In the genomic region with DNA sequence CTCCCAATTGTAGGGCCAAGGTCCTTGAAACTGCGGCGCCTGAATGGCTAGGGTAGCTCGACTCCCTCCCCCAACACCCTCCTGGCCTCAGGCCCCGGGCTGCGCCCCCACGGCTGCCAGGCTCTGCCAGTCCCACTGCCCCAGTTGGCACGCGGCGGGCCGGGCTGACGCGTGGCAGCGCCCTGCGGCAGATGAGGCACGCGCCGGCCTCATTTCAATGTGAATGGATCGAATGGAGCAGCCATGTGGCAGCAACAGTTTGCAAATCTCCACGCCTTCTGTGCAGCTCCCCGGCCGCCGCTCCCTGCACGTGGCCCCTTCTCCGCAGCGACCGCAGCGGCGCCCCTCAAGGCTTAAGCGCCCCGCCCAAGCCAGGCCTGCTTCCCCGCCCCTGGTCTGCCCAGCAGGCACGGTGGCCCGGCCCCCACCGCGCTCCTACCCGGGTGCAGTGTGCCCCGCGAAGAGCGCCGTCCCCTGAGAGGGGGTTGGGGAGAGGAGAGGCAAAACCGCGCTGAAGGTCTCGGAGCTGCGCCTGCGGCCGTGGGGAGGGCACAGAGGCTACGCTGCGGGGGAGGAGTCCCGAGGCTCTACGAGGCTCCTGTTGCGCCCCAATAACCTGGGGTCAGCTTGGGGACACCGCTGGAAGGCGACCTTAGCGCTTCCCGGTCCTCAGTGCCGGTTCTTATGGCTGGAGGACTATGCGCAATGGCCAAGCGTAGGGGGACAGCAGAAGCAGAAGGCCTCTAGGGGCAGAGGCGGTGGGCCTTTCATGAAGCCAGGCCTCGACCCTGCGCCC, we compare ENCODE assay signal across 9 cellular contexts. TPM values are rescaled to one million over a fixed set of nuclear protein-coding genes. Genes with fewer than 3 reads are reported as not detected.
DNase-seq lines count a peak whose midpoint lies in the region; ATAC-seq and TF ChIP-seq lines count a peak whose summit lies in the region.
"Had no signal": no experiment of that assay in that cellular context is flagged by ENCODE, and none has a peak within 500 bp of the region (broad histone marks: within the 10 kb centered on the region; RNA-seq: fewer than 3 reads in every experiment).

No MANE protein-coding gene starts in this region.

- intact Hi-C loops in heart left ventricle (cut with DNase I): loop anchor here in 1 of 10 donors (5.0 kb wide), 1 partner anchor 96 kb away; no protein-coding TSS in a partner anchor
- intact Hi-C loops in left ventricle myocardium superior (cut with micrococcal nuclease): no loop called here

- H3K27me3 Mint-ChIP-seq in activated naive CD8-positive, alpha-beta T cell treated with anti-CD3 and anti-CD28 coated beads for 36 hours: peaks cover 68% of the 10 kb centered on the region

- ATAC-seq in heart left ventricle (no peak), left ventricle myocardium superior (no peak), thoracic aorta (ENCODE audit: insufficient number of reproducible peaks, low FRiP score, low read depth) (no peak), HG02798 (IDR thresholded peaks at IDR 0.05; ENCODE audit: poor library complexity, unreplicated experiment) (no peak), GM21717 (IDR thresholded peaks at IDR 0.05; ENCODE audit: unreplicated experiment) (no peak)

- H3K36me3 Mint-ChIP-seq in activated naive CD8-positive, alpha-beta T cell treated with anti-CD3 and anti-CD28 coated beads for 36 hours: no peaks in the 10 kb centered on the region

- H3K9me3 ChIP-seq in heart left ventricle (no peaks in the 10 kb centered on the region), thoracic aorta (no peaks in the 10 kb centered on the region)

- 24 to 37% (median 33%) methylated on average over 41 to 61 of the region's 61 CpGs for WGBS in heart left ventricle, 4 donors

- H3K4me3 Mint-ChIP-seq in activated naive CD8-positive, alpha-beta T cell treated with anti-CD3 and anti-CD28 coated beads for 36 hours: no peak overlapping the region

- H3K4me1 Mint-ChIP-seq in activated naive CD8-positive, alpha-beta T cell treated with anti-CD3 and anti-CD28 coated beads for 36 hours: peaks cover 25% of the 10 kb centered on the region

- no peaks in the 10 kb centered on the region for H3K36me3 ChIP-seq in heart left ventricle
- H3K36me3 ChIP-seq in thoracic aorta: no peaks in the 10 kb centered on the region

- H3K4me1 ChIP-seq in heart left ventricle (peaks cover 3 to 59% (median 46%) of the 10 kb centered on the region in 12 donors), thoracic aorta (ENCODE audit: control insufficient read depth in 1 of 2, low read depth in 2 of 2) (peaks cover 40 to 55% of the 10 kb centered on the region in 2 donors)

- no peak for DNase-seq in heart left ventricle
- DNase-seq in left ventricle myocardium superior: no peak
- peak; percentile 35 for DNase-seq in activated naive CD8-positive, alpha-beta T cell treated with anti-CD3 and anti-CD28 coated beads for 36 hours
- peak; percentile 30 for DNase-seq in iris pigment epithelial cell (ENCODE audit: low read depth)
- DNase-seq in thoracic aorta (ENCODE audit: low spot score): no peak
- no peak for DNase-seq in SK-N-DZ (ENCODE audit: low spot score)
- DNase-seq: kidney glomerular epithelial cell had no signal

- H3K27ac ChIP-seq in heart left ventricle (no peak overlapping the region), thoracic aorta (no peak overlapping the region)

- H3K27me3 ChIP-seq in heart left ventricle (peaks cover 3 to 62% (median 23%) of the 10 kb centered on the region in 9 donors), thoracic aorta (replicated peaks; ENCODE audit: insufficient read depth) (peaks cover 12% of the 10 kb centered on the region)

- H3K4me3 ChIP-seq in heart left ventricle (peak overlapping the region in 7 of 12 donors; percentile 14 to 40 (median 27)), thoracic aorta (peak overlapping the region; percentile 49)

- no peaks in the 10 kb centered on the region for H3K9me3 Mint-ChIP-seq in activated naive CD8-positive, alpha-beta T cell treated with anti-CD3 and anti-CD28 coated beads for 36 hours

- TF ChIP-seq CTCF in heart left ventricle (IDR thresholded peaks at IDR 0.05) (no peak), thoracic aorta (IDR thresholded peaks at IDR 0.05) (no peak)

- H3K27ac Mint-ChIP-seq in activated naive CD8-positive, alpha-beta T cell treated with anti-CD3 and anti-CD28 coated beads for 36 hours: no peak overlapping the region

- no peak for TF ChIP-seq POLR2A in heart left ventricle (IDR thresholded peaks at IDR 0.05)

RNA-seq across cellular contexts. Expression of gene DLL4, which starts 3.1 kb away (rescaled TPM):
- total RNA-seq in heart left ventricle: 10 to 100 TPM in 6 of 9 donors, 1 to 10 TPM in 3; 4.7 to 20.8 (median 13.5) TPM
- polyA plus RNA-seq in heart left ventricle: 10 to 100 TPM in 1 of 2 donors, 1 to 10 TPM in 1; 6.8 to 11.1 TPM
- total RNA-seq in left ventricle myocardium superior: 11.6 TPM
- not detected for total RNA-seq in activated naive CD8-positive, alpha-beta T cell treated with anti-CD3 and anti-CD28 coated beads for 36 hours
- total RNA-seq in thoracic aorta: 10 to 100 TPM in 1 of 2 donors, 1 to 10 TPM in 1; 6.2 to 13.0 TPM
- polyA plus RNA-seq in SK-N-DZ (2014; cell fraction: cytosol; rRNA removed): 1.4 and 1.5 TPM in 2 replicates
- 0.93 and 1.6 TPM in 2 replicates for polyA plus RNA-seq in SK-N-DZ (2014; cell fraction: nucleus; rRNA removed)

RNA-seq across cellular contexts. Expression of gene CHAC1, which starts 27.2 kb away (rescaled TPM):
- 1 to 10 TPM in 6 of 9 donors, under 1 TPM in 3; 0.72 to 5.3 (median 1.8) TPM for total RNA-seq in heart left ventricle
- polyA plus RNA-seq in heart left ventricle: 1 to 10 TPM; 2.4 to 6.1 TPM
- total RNA-seq in left ventricle myocardium superior: 2.2 TPM
- 10 to 100 TPM; 43.9 to 45.8 TPM for total RNA-seq in activated naive CD8-positive, alpha-beta T cell treated with anti-CD3 and anti-CD28 coated beads for 36 hours
- total RNA-seq in thoracic aorta: 1 to 10 TPM; 3.9 to 7.3 TPM
- polyA plus RNA-seq in SK-N-DZ (2014; cell fraction: cytosol; rRNA removed): 8.0 and 8.1 TPM in 2 replicates
- 6.2 and 7.3 TPM in 2 replicates for polyA plus RNA-seq in SK-N-DZ (2014; cell fraction: nucleus; rRNA removed)

RNA-seq across cellular contexts. Expression of gene VPS18, which starts 31.8 kb away (rescaled TPM):
- total RNA-seq in heart left ventricle (10 to 100 TPM; 18.0 to 29.2 (median 23.1) TPM), left ventricle myocardium superior (22.7 TPM), thoracic aorta (10 to 100 TPM; 26.0 to 37.9 TPM)
- 10 to 100 TPM; 14.7 to 21.3 TPM for polyA plus RNA-seq in heart left ventricle
- total RNA-seq in activated naive CD8-positive, alpha-beta T cell treated with anti-CD3 and anti-CD28 coated beads for 36 hours: 10 to 100 TPM; 12.1 to 13.2 TPM
- polyA plus RNA-seq in SK-N-DZ (2014; cell fraction: cytosol; rRNA removed): 15.3 and 18.0 TPM in 2 replicates
- 7.2 and 8.3 TPM in 2 replicates for polyA plus RNA-seq in SK-N-DZ (2014; cell fraction: nucleus; rRNA removed)

RNA-seq across cellular contexts. Expression of gene RHOV, which starts 52.0 kb away (rescaled TPM):
- not detected for total RNA-seq in heart left ventricle
- polyA plus RNA-seq in heart left ventricle: not detected
- total RNA-seq in left ventricle myocardium superior: not detected
- total RNA-seq in activated naive CD8-positive, alpha-beta T cell treated with anti-CD3 and anti-CD28 coated beads for 36 hours: under 1 TPM; 0.45 to 0.50 TPM
- not detected for total RNA-seq in thoracic aorta
- 0.29 and 1.1 TPM in 2 replicates for polyA plus RNA-seq in SK-N-DZ (2014; cell fraction: cytosol; rRNA removed)
- polyA plus RNA-seq in SK-N-DZ (2014; cell fraction: nucleus; rRNA removed): 0.10 and 0.52 TPM in 2 replicates

Comparison
In these comparisons a context has a peak if more than half of its experiments do, and no peak if none do; other contexts are left out.
1. DNase-seq: peak in activated naive CD8-positive, alpha-beta T cell treated with anti-CD3 and anti-CD28 coated beads for 36 hours (single experiment) and iris pigment epithelial cell (single experiment); none in heart left ventricle (0 of 5), left ventricle myocardium superior (single experiment), thoracic aorta (single experiment) and SK-N-DZ (single experiment).
2. RNA of gene DLL4, which starts 3.1 kb away (total RNA-seq): 4.7 to 20.8 TPM in heart left ventricle, 6.2 to 13.0 TPM in thoracic aorta and 11.6 TPM in left ventricle myocardium superior (single experiment); not detected in activated naive CD8-positive, alpha-beta T cell treated with anti-CD3 and anti-CD28 coated beads for 36 hours; every median in the first group is over 4 times any median in the second.
3. RNA of gene CHAC1, which starts 27.2 kb away (total RNA-seq): 43.9 to 45.8 TPM in activated naive CD8-positive, alpha-beta T cell treated with anti-CD3 and anti-CD28 coated beads for 36 hours; 3.9 to 7.3 TPM in thoracic aorta, 2.2 TPM in left ventricle myocardium superior (single experiment) and 0.72 to 5.3 TPM in heart left ventricle; every median in the first group is over 4 times any median in the second.